Comparison of ENCODE assay signal across 25 cellular contexts in genomic region chr22:37617431-37617830, GRCh38. TPM values are rescaled to one million over a fixed set of nuclear protein-coding genes. Genes with fewer than 3 reads are reported as not detected.
"Had no signal": no experiment of that assay in that cellular context is flagged by ENCODE, and none has a peak within 500 bp of the region (broad histone marks: within the 10 kb centered on the region; RNA-seq: fewer than 3 reads in every experiment).

No MANE protein-coding gene starts in this region.

- H3K27me3 Mint-ChIP-seq: activated CD8-positive, alpha-beta T cell treated with anti-CD3 and anti-CD28 coated beads for 36 hours; activated naive CD8-positive, alpha-beta T cell treated with anti-CD3 and anti-CD28 coated beads, Interleukin-2, amount 10 ng/mL, durations not matched to agents 7 days and 5 days; activated T-helper 17 cell treated with anti-CD3 and anti-CD28 coated beads, Interleukin-2, amount 50 U/mL, for 72 hours; effector memory CD8-positive, alpha-beta T cell; natural killer cell treated with Interleukin-12 subunit alpha and Interleukin-12 subunit beta and Interleukin-15 and Interleukin-18, amount 100 ng/mL, for 72 hours had no signal

- H3K9me3 Mint-ChIP-seq: activated CD8-positive, alpha-beta T cell treated with anti-CD3 and anti-CD28 coated beads for 36 hours; activated naive CD8-positive, alpha-beta T cell treated with anti-CD3 and anti-CD28 coated beads, Interleukin-2, amount 10 ng/mL, durations not matched to agents 7 days and 5 days; activated T-helper 17 cell treated with anti-CD3 and anti-CD28 coated beads, Interleukin-2, amount 50 U/mL, for 72 hours; effector memory CD8-positive, alpha-beta T cell; mesothelial cell of epicardium; natural killer cell treated with Interleukin-12 subunit alpha and Interleukin-12 subunit beta and Interleukin-15 and Interleukin-18, amount 100 ng/mL, for 72 hours had no signal

- H3K27ac ChIP-seq: body of pancreas, epithelial cell of prostate, foreskin keratinocyte, lower lobe of right lung, thyroid gland had no signal

- H3K4me3 ChIP-seq: body of pancreas, lower lobe of right lung, thyroid gland had no signal

- H3K36me3 Mint-ChIP-seq: natural killer cell treated with Interleukin-12 subunit alpha and Interleukin-12 subunit beta and Interleukin-15 and Interleukin-18, amount 100 ng/mL, for 72 hours had no signal

- H3K27ac Mint-ChIP-seq: activated CD8-positive, alpha-beta T cell treated with anti-CD3 and anti-CD28 coated beads for 36 hours; activated naive CD8-positive, alpha-beta T cell treated with anti-CD3 and anti-CD28 coated beads, Interleukin-2, amount 10 ng/mL, durations not matched to agents 7 days and 5 days; activated T-helper 17 cell treated with anti-CD3 and anti-CD28 coated beads, Interleukin-2, amount 50 U/mL, for 72 hours; effector memory CD8-positive, alpha-beta T cell; mesothelial cell of epicardium; natural killer cell treated with Interleukin-12 subunit alpha and Interleukin-12 subunit beta and Interleukin-15 and Interleukin-18, amount 100 ng/mL, for 72 hours had no signal

- ATAC-seq: activated CD8-positive, alpha-beta T cell treated with anti-CD3 and anti-CD28 coated beads for 36 hours; activated T-helper 17 cell treated with anti-CD3 and anti-CD28 coated beads, Interleukin-2, amount 50 U/mL, for 72 hours; body of pancreas; effector memory CD8-positive, alpha-beta T cell; lower lobe of right lung had no signal

- H3K27me3 ChIP-seq: body of pancreas, foreskin keratinocyte, thyroid gland had no signal

- H3K4me1 ChIP-seq: body of pancreas, foreskin keratinocyte had no signal

- H3K9me3 ChIP-seq: body of pancreas, lower lobe of right lung, thyroid gland had no signal

- H3K4me3 Mint-ChIP-seq: activated CD8-positive, alpha-beta T cell treated with anti-CD3 and anti-CD28 coated beads for 36 hours; activated naive CD8-positive, alpha-beta T cell treated with anti-CD3 and anti-CD28 coated beads, Interleukin-2, amount 10 ng/mL, durations not matched to agents 7 days and 5 days; activated T-helper 17 cell treated with anti-CD3 and anti-CD28 coated beads, Interleukin-2, amount 50 U/mL, for 72 hours; effector memory CD8-positive, alpha-beta T cell; mesothelial cell of epicardium; natural killer cell treated with Interleukin-12 subunit alpha and Interleukin-12 subunit beta and Interleukin-15 and Interleukin-18, amount 100 ng/mL, for 72 hours had no signal

- H3K4me1 Mint-ChIP-seq: activated T-helper 17 cell treated with anti-CD3 and anti-CD28 coated beads, Interleukin-2, amount 50 U/mL, for 72 hours had no signal

- DNase-seq: activated CD4-positive, alpha-beta T cell treated with anti-CD3 and anti-CD28 coated beads for 48 hours; activated CD4-positive, CD25-positive, alpha-beta regulatory T cell; activated CD8-positive, alpha-beta T cell treated with anti-CD3 and anti-CD28 coated beads for 36 hours; activated naive CD4-positive, alpha-beta T cell treated with Interleukin-2 at 50 U/mL for 16 hours; activated naive CD8-positive, alpha-beta T cell treated with anti-CD3 and anti-CD28 coated beads, Interleukin-2, amount 10 ng/mL, durations not matched to agents 7 days and 5 days; activated T-cell treated with anti-CD3 and anti-CD28 coated beads, Interleukin-2, amount 50 U/mL, for 1 hour; amygdala; body of pancreas; caudate nucleus; effector memory CD8-positive, alpha-beta T cell; foreskin keratinocyte; hypothalamus; lower lobe of right lung; stimulated activated CD8-positive, alpha-beta memory T cell treated with anti-CD3 and anti-CD28 coated beads, Interleukin-4, amount 100 ng/mL, for 48 hours; stimulated activated naive CD4-positive, alpha-beta T cell treated with Interleukin-2 at 50 U/mL for 16 hours; thyroid gland had no signal

RNA-seq across cellular contexts. Expression of gene LGALS2, which starts 37.5 kb away (rescaled TPM):
- total RNA-seq: activated CD8-positive, alpha-beta T cell treated with anti-CD3 and anti-CD28 coated beads for 36 hours; activated naive CD8-positive, alpha-beta T cell treated with anti-CD3 and anti-CD28 coated beads, Interleukin-2, amount 10 ng/mL, durations not matched to agents 7 days and 5 days; activated T-helper 17 cell treated with anti-CD3 and anti-CD28 coated beads, Interleukin-2, amount 50 U/mL, for 72 hours; dermis microvascular lymphatic vessel endothelial cell; fibroblast of lung; foreskin keratinocyte; natural killer cell treated with Interleukin-12 subunit alpha and Interleukin-12 subunit beta and Interleukin-15 and Interleukin-18, amount 100 ng/mL, for 72 hours; renal cortical epithelial cell; thyroid gland; ureter had no signal
- polyA plus RNA-seq: foreskin keratinocyte, keratinocyte had no signal
